ENCODE assay signal across 8 cellular contexts in genomic region chr6:109009761-109010612, GRCh38.
DNase-seq lines count a peak whose midpoint lies in the region; TF ChIP-seq lines count a peak whose summit lies in the region.

No MANE protein-coding gene starts in this region.

- H3K36me3 Mint-ChIP-seq in activated CD4-positive, alpha-beta T cell treated with anti-CD3 and anti-CD28 coated beads, Interleukin-2, amount 10 ng/mL, durations not matched to agents 24 days and 14 days (ENCODE audit: low read depth), result peaks cover 3% of the 10 kb centered on the region

- H3K9me3 Mint-ChIP-seq in activated CD4-positive, alpha-beta T cell treated with anti-CD3 and anti-CD28 coated beads, Interleukin-2, amount 10 ng/mL, durations not matched to agents 24 days and 14 days, result no peaks in the 10 kb centered on the region

- no peaks in the 10 kb centered on the region for H3K36me3 ChIP-seq in mesodermal cell (ENCODE audit: control insufficient read depth, insufficient read depth, low read length)

- 8 to 9% methylated on average over 13 to 14 of the region's 19 CpGs for WGBS in mesodermal cell (ENCODE audit: insufficient coverage in 2 of 2), 2 experiments

- intact Hi-C loops in activated CD4-positive, alpha-beta T cell treated with anti-CD3 and anti-CD28 coated beads, Interleukin-2, amount 10 ng/mL, durations not matched to agents 24 days and 14 days (cut with micrococcal nuclease), result loop anchor here (1.0 to 5.0 kb wide), 10 partner anchors 49 to 451 kb away; partner anchors contain the start of genes ARMC2, CD164 and CEP57L1

- H3K27me3 Mint-ChIP-seq in activated CD4-positive, alpha-beta T cell treated with anti-CD3 and anti-CD28 coated beads, Interleukin-2, amount 10 ng/mL, durations not matched to agents 24 days and 14 days, result peaks cover 5% of the 10 kb centered on the region

- DNase-seq in activated CD4-positive, alpha-beta T cell treated with anti-CD3 and anti-CD28 coated beads, Interleukin-2, amount 10 ng/mL, durations not matched to agents 24 days and 14 days, result no peak
- no peak for DNase-seq in activated CD4-positive, alpha-beta T cell treated with anti-CD3 and anti-CD28 coated beads for 48 hours
- no peak for DNase-seq in Jurkat, Clone E6-1 (ENCODE audit: low read depth, low spot score)
- DNase-seq in choroid plexus epithelial cell (ENCODE audit: low read depth) (no peak), germinal center (ENCODE audit: low spot score) (no peak), GM13976 (ENCODE audit: low spot score) (no peak), NCI-H510A treated with DMSO at 0.1 percent for 48 hours (lab: John Stamatoyannopoulos, UW) (no peak)

- H3K4me1 ChIP-seq in mesodermal cell (ENCODE audit: control insufficient read depth, insufficient read depth, low read length, poor library complexity, severe bottlenecking), result peaks cover 10% of the 10 kb centered on the region

- no peak for TF ChIP-seq CTCF in choroid plexus epithelial cell (conservative IDR thresholded peaks at IDR 0.05; ENCODE audit: low read depth, low read length)
- no peak for TF ChIP-seq CTCF in GM13976 (IDR thresholded peaks at IDR 0.05; ENCODE audit: borderline replicate concordance, control extremely low read depth, extremely low read depth, insufficient read depth, missing control alignments)

- H3K4me1 Mint-ChIP-seq in activated CD4-positive, alpha-beta T cell treated with anti-CD3 and anti-CD28 coated beads, Interleukin-2, amount 10 ng/mL, durations not matched to agents 24 days and 14 days, result peaks cover 35% of the 10 kb centered on the region

- no peaks in the 10 kb centered on the region for H3K9me3 ChIP-seq in mesodermal cell (ENCODE audit: control insufficient read depth, low read length)

- H3K27ac ChIP-seq in mesodermal cell (ENCODE audit: low read depth, low read length, severe bottlenecking), result no peak overlapping the region

- peak overlapping the region; percentile 83 for H3K4me3 ChIP-seq in Jurkat, Clone E6-1 (ENCODE audit: low read length)
- H3K4me3 ChIP-seq in choroid plexus epithelial cell (ENCODE audit: low read depth, low read length), result peak overlapping the region; percentile 78
- peak overlapping the region; percentile 92 for H3K4me3 ChIP-seq in mesodermal cell (ENCODE audit: extremely low read depth, insufficient read depth, low read length, poor library complexity, severe bottlenecking)

- H3K27ac Mint-ChIP-seq in activated CD4-positive, alpha-beta T cell treated with anti-CD3 and anti-CD28 coated beads, Interleukin-2, amount 10 ng/mL, durations not matched to agents 24 days and 14 days, result peak overlapping the region; percentile 92

- in situ Hi-C loops in GM13976 (cut with MboI; ENCODE audit: low sequenced_read_pairs, unreplicated experiment), result no loop called here

- H3K4me3 Mint-ChIP-seq in activated CD4-positive, alpha-beta T cell treated with anti-CD3 and anti-CD28 coated beads, Interleukin-2, amount 10 ng/mL, durations not matched to agents 24 days and 14 days, result peak overlapping the region; percentile 91
